In genomic region chr5:150540615-150541396, GRCh38 we compare ENCODE assay signal across 9 cellular contexts. TPM values are rescaled to one million over a fixed set of nuclear protein-coding genes. Genes with fewer than 3 reads are reported as not detected.
DNase-seq lines count a peak whose midpoint lies in the region; ATAC-seq and TF ChIP-seq lines count a peak whose summit lies in the region.
"Had no signal": no experiment of that assay in that cellular context is flagged by ENCODE, and none has a peak within 500 bp of the region (broad histone marks: within the 10 kb centered on the region; RNA-seq: fewer than 3 reads in every experiment).

No MANE protein-coding gene starts in this region.

- ATAC-seq in GM21526 (IDR thresholded peaks at IDR 0.05; ENCODE audit: low FRiP score, unreplicated experiment), result no peak

- peak overlapping the region; percentile 89 for H3K27ac Mint-ChIP-seq in HFFc6

- H3K4me1 Mint-ChIP-seq in HFFc6 (ENCODE audit: low read depth), result peaks cover 57% of the 10 kb centered on the region

- H3K4me3 ChIP-seq in choroid plexus epithelial cell (ENCODE audit: low read depth, low read length), result no peak overlapping the region

- peak overlapping the region; percentile 49 for H3K27ac ChIP-seq in layer of hippocampus (ENCODE audit: low read depth, low read length)

- H3K27me3 ChIP-seq in layer of hippocampus (ENCODE audit: control insufficient read depth, insufficient read depth, low read length), result no peaks in the 10 kb centered on the region

- peaks cover 67% of the 10 kb centered on the region for H3K36me3 Mint-ChIP-seq in HFFc6 (ENCODE audit: low read depth)

- peaks cover 9% of the 10 kb centered on the region for H3K27me3 Mint-ChIP-seq in HFFc6 (ENCODE audit: insufficient read depth)

- H3K9me3 Mint-ChIP-seq in HFFc6, result no peaks in the 10 kb centered on the region

- no peak for TF ChIP-seq CTCF in HFFc6 (IDR thresholded peaks at IDR 0.05)
- TF ChIP-seq CTCF in choroid plexus epithelial cell (conservative IDR thresholded peaks at IDR 0.05; ENCODE audit: low read depth, low read length), result no peak

- DNase-seq in HFFc6 (peak; percentile 96), choroid plexus epithelial cell (ENCODE audit: low read depth) (peak; percentile 98), superior temporal gyrus (ENCODE audit: extremely low spot score) (peak; percentile 51), erythroblast (lab: John Stamatoyannopoulos, UW) (no peak), D341Med (ENCODE audit: low spot score) (no peak), putamen (ENCODE audit: low spot score) (no peak)
- DNase-seq: stimulated activated CD4-positive, alpha-beta T cell treated with anti-CD3 and anti-CD28 coated beads, Interleukin-1b, Interleukin-23, amount 100 ng/mL, for 48 hours had no signal

- H3K4me3 Mint-ChIP-seq in HFFc6, result peak overlapping the region; percentile 64

- TF ChIP-seq POLR2A in erythroblast (IDR thresholded peaks at IDR 0.05; ENCODE audit: low read length), result no peak

RNA-seq across cellular contexts. Expression of gene NDST1, which starts 32.9 kb away (rescaled TPM):
- 100 to 1,000 TPM; 126 to 199 (median 147) TPM for total RNA-seq in HFFc6 (2021; fragmentation: NEBNext Ultra II Directional; extraction: Animal tissue kit (Norgen Biotek cat#: 25700))

Comparison
In these comparisons a context has a peak if more than half of its experiments do, and no peak if none do; other contexts are left out.
1. DNase-seq: peak in HFFc6 (single experiment), choroid plexus epithelial cell (single experiment) and superior temporal gyrus (single experiment); none in erythroblast (0 of 2), D341Med (single experiment) and putamen (single experiment).